In genomic region chr12:117236456-117237001, GRCh38 we compare ENCODE assay signal across 8 cellular contexts. TPM values are rescaled to one million over a fixed set of nuclear protein-coding genes. Genes with fewer than 3 reads are reported as not detected.
DNase-seq lines count a peak whose midpoint lies in the region; ATAC-seq and TF ChIP-seq lines count a peak whose summit lies in the region.

No MANE protein-coding gene starts in this region.

- no peaks in the 10 kb centered on the region for H3K36me3 ChIP-seq in parathyroid adenoma (ENCODE audit: control insufficient read depth, insufficient read depth, low read length)

- H3K4me1 Mint-ChIP-seq in type B pancreatic cell (ENCODE audit: unreplicated experiment) = no peaks in the 10 kb centered on the region

- no peaks in the 10 kb centered on the region for H3K27me3 ChIP-seq in parathyroid adenoma (ENCODE audit: control insufficient read depth, insufficient read depth, low read length)

- no peak overlapping the region for H3K4me2 ChIP-seq in parathyroid adenoma (ENCODE audit: low read length)

- no peak overlapping the region for H3K27ac ChIP-seq in parathyroid adenoma

- TF ChIP-seq CTCF in LNCAP (IDR thresholded peaks at IDR 0.05) (peak; percentile 87), parathyroid adenoma (IDR thresholded peaks at IDR 0.05) (peak; percentile 54), type B pancreatic cell (conservative IDR thresholded peaks at IDR 0.05) (peak; percentile 94)

- H3K9me3 Mint-ChIP-seq in type B pancreatic cell = no peaks in the 10 kb centered on the region

- no peaks in the 10 kb centered on the region for H3K9me3 ChIP-seq in parathyroid adenoma (ENCODE audit: control insufficient read depth, low read length)

- H3K9ac ChIP-seq in parathyroid adenoma = no peak overlapping the region

- no peak for ATAC-seq in GM19397 (IDR thresholded peaks at IDR 0.05; ENCODE audit: unreplicated experiment)

- peak; percentile 59 for DNase-seq in DMS79 (lab: John Stamatoyannopoulos, UW)
- DNase-seq in RPMI8226 = peak; percentile 81
- peak; percentile 23 for DNase-seq in activated gamma-delta T cell (lab: John Stamatoyannopoulos, UW)
- DNase-seq in head of caudate nucleus = peak; percentile 82 to 99 (median 94)
- DNase-seq in type B pancreatic cell (ENCODE audit: extremely low spot score, unreplicated experiment) = peak; percentile 86

- H3K4me1 ChIP-seq in parathyroid adenoma = no peaks in the 10 kb centered on the region

- no peaks in the 10 kb centered on the region for H3K36me3 Mint-ChIP-seq in type B pancreatic cell

- no peak overlapping the region for H3K27ac Mint-ChIP-seq in type B pancreatic cell

- peaks cover 22% of the 10 kb centered on the region for H3K27me3 Mint-ChIP-seq in type B pancreatic cell

- H2AFZ ChIP-seq in parathyroid adenoma = no peak overlapping the region

- H3K4me3 ChIP-seq in parathyroid adenoma (ENCODE audit: low read depth, low read length) = no peak overlapping the region

- intact Hi-C loops in head of caudate nucleus (cut with DNase I) = no loop called here

- no peak overlapping the region for H3K4me3 Mint-ChIP-seq in type B pancreatic cell

- no peaks in the 10 kb centered on the region for H3K79me2 ChIP-seq in parathyroid adenoma

RNA-seq across cellular contexts. Expression of gene FBXO21, which starts 46.3 kb away (rescaled TPM):
- total RNA-seq in type B pancreatic cell (ENCODE audit: low replicate concordance) = 53.3 and 64.0 TPM in 2 replicates

Comparison
In these comparisons a context has a peak if more than half of its experiments do, and no peak if none do; other contexts are left out.
1. DNase-seq: peak in every context shown above with its lines; median percentile 94 in head of caudate nucleus; 86 in type B pancreatic cell; 81 in RPMI8226; 59 in DMS79; 23 in activated gamma-delta T cell.